Comparison of ENCODE assay signal across 1 cellular context in the genomic region with DNA sequence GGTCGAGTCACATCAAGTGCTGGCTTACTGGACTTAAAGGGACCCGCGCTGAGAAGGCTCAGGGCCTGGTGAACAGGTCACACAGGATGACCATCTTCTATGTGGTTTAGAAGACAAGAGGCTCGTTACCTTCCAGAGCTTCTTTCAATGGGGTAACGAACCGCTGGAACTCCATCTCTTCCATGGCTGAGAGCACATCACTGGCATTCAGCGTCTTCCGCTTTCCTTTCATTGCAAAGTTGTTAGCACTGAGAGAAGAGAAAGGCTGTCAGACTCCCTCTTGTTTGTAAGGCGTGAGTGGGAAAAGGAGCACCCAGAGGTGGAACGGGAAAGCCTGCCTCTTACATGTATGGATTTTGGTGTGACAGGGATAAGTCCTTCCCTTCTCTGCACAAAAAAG.
TF ChIP-seq lines count a peak whose summit lies in the region.

No MANE protein-coding gene starts in this region.

TF ChIP-seq in K562, 482 proteins besides CTCF, POLR2A, EP300 and RAD21:
- TF ChIP-seq SNIP1 (IDR thresholded peaks at IDR 0.05; ENCODE audit: low read depth) (no peak), TOE1 (IDR thresholded peaks at IDR 0.05; ENCODE audit: borderline replicate concordance) (no peak), TOE1 (CRISPR knock-in tag; IDR thresholded peaks at IDR 0.05; ENCODE audit: borderline replicate concordance, low read depth) (0 out of 2 replicates have a peak, but pooled peaks have one; percentile 7)
